Comparison of ENCODE assay signal across 1 cellular context in the genomic region with DNA sequence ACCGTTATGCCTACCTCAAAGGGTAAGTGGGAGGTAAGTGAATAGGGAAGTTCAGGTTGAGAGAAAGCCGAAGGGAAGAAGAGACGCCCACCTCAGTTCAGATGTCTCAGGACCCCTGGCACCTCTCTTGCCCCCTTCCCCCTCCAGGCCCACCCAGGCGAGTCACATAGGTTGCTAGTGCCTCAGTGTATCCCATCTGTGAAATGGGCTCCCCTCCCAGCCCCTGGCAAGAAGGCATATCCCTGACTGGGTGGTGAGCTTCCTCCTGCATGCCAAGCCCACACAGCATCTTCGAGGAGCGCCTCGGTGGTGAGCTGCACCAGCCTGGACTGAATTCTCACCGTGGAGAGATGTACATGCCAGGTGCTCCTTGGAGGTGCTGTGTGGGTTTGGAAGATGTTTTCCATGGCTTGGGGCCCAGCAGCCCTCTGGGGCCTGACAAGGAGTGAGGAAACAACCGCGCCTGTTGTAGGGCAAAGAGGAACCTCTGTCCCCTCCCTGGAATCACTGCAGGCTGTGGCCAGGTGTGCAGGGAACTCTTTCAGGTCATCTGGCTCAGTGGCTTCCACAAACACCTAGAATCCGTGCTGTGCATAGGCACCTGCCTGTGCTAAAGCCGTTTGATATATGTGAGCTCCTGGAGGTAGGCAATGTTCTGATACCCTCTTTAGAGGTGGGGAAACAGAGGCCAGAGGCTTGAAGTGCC.
TF ChIP-seq lines count a peak whose summit lies in the region.

No MANE protein-coding gene starts in this region.

TF ChIP-seq in K562, 482 proteins besides CTCF, POLR2A, EP300 and RAD21:
- TF ChIP-seq ADNP (tag; IDR thresholded peaks at IDR 0.05): 0 out of 2 replicates have a peak, but pooled peaks have one; percentile 47
- TF ChIP-seq SMARCA5 (IDR thresholded peaks at IDR 0.05): peak; percentile 69; the same call in 1 of the 2 replicates
- TF ChIP-seq BCOR (IDR thresholded peaks at IDR 0.05): peak; percentile 35; the same call in 1 of the 2 replicates
- TF ChIP-seq RCOR1 (IDR thresholded peaks at IDR 0.05; ENCODE audit: borderline replicate concordance in 1 of 2, low read depth in 2 of 2, low read length in 2 of 2): peak in 1 of 2 experiments; percentile 61; a peak in 1 of 4 replicates
- no peak for TF ChIP-seq ZNF780A (CRISPR knock-in tag; IDR thresholded peaks at IDR 0.05)
- peak; percentile 1 for TF ChIP-seq CHD4 (IDR thresholded peaks at IDR 0.05; ENCODE audit: insufficient read depth, insufficient replicate concordance, low read depth, low read length, poor library complexity, severe bottlenecking)
- peak; percentile 46; the same call in 1 of the 2 replicates for TF ChIP-seq CBX1 (IDR thresholded peaks at IDR 0.05; ENCODE audit: low read depth)
- TF ChIP-seq RBM25 (IDR thresholded peaks at IDR 0.05; ENCODE audit: low read depth, low read length, severe bottlenecking): peak; percentile 92
- TF ChIP-seq, protein P1, sequence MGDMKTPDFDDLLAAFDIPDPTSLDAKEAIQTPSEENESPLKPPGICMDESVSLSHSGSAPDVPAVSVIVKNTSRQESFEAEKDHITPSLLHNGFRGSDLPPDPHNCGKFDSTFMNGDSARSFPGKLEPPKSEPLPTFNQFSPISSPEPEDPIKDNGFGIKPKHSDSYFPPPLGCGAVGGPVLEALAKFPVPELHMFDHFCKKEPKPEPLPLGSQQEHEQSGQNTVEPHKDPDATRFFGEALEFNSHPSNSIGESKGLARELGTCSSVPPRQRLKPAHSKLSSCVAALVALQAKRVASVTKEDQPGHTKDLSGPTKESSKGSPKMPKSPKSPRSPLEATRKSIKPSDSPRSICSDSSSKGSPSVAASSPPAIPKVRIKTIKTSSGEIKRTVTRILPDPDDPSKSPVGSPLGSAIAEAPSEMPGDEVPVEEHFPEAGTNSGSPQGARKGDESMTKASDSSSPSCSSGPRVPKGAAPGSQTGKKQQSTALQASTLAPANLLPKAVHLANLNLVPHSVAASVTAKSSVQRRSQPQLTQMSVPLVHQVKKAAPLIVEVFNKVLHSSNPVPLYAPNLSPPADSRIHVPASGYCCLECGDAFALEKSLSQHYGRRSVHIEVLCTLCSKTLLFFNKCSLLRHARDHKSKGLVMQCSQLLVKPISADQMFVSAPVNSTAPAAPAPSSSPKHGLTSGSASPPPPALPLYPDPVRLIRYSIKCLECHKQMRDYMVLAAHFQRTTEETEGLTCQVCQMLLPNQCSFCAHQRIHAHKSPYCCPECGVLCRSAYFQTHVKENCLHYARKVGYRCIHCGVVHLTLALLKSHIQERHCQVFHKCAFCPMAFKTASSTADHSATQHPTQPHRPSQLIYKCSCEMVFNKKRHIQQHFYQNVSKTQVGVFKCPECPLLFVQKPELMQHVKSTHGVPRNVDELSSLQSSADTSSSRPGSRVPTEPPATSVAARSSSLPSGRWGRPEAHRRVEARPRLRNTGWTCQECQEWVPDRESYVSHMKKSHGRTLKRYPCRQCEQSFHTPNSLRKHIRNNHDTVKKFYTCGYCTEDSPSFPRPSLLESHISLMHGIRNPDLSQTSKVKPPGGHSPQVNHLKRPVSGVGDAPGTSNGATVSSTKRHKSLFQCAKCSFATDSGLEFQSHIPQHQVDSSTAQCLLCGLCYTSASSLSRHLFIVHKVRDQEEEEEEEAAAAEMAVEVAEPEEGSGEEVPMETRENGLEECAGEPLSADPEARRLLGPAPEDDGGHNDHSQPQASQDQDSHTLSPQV (IDR thresholded peaks at IDR 0.05): no peak
